22 cellular contexts compared by ENCODE assay signal in the genomic region with DNA sequence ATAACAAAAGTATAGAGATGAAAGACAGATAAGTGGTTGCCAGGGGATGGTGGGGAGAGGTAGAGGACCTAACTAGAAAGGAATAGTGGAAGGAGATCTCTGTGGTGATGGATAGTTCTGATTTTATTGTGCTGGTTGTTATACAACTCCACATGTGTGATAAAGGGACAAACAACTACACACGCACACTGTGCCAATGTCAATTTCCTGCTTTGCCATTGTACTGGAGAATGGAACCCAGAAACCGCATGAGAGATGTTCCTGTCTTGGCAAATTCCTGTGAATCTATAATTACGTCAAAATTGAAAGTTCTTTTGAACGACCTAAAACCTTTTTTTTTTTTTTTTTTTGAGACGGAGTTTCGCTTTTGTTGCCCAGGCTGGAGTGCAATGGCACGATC. TPM values are rescaled to one million over a fixed set of nuclear protein-coding genes. Genes with fewer than 3 reads are reported as not detected.
DNase-seq lines count a peak whose midpoint lies in the region; ATAC-seq lines count a peak whose summit lies in the region.
"Had no signal": no experiment of that assay in that cellular context is flagged by ENCODE, and none has a peak within 500 bp of the region (broad histone marks: within the 10 kb centered on the region; RNA-seq: fewer than 3 reads in every experiment).

No MANE protein-coding gene starts in this region.

- no peak overlapping the region for H3K9ac ChIP-seq in BLaER1

- CTCF ChIA-PET in activated CD4-positive, alpha-beta memory T cell treated with anti-CD3 and anti-CD28 coated beads for 36 hours (lab: Charles Lee), result interaction anchor here (2.2 kb wide), 1 partner anchor 11 kb away, joined by 10 read pairs; a partner anchor contains a TSS

- no peaks in the 10 kb centered on the region for H3K9me3 Mint-ChIP-seq in CD4-positive, CD25-positive, alpha-beta regulatory T cell
- no peaks in the 10 kb centered on the region for H3K9me3 Mint-ChIP-seq in activated CD4-positive, alpha-beta memory T cell treated with anti-CD3 and anti-CD28 coated beads for 36 hours

- peak in 1 of 2 donors; percentile 23 for ATAC-seq in CD4-positive, CD25-positive, alpha-beta regulatory T cell (ENCODE audit: low read depth in 2 of 2)
- no peak for ATAC-seq in GM19455 (IDR thresholded peaks at IDR 0.05; ENCODE audit: unreplicated experiment)

- peaks cover 13 to 40% (median 31%) of the 10 kb centered on the region in 4 donors for H3K4me1 Mint-ChIP-seq in CD4-positive, CD25-positive, alpha-beta regulatory T cell
- H3K4me1 Mint-ChIP-seq in activated CD4-positive, alpha-beta memory T cell treated with anti-CD3 and anti-CD28 coated beads for 36 hours (ENCODE audit: low read depth), result peaks cover 32% of the 10 kb centered on the region

- no peaks in the 10 kb centered on the region for H3K36me3 Mint-ChIP-seq in CD4-positive, CD25-positive, alpha-beta regulatory T cell
- peaks cover 49% of the 10 kb centered on the region for H3K36me3 Mint-ChIP-seq in activated CD4-positive, alpha-beta memory T cell treated with anti-CD3 and anti-CD28 coated beads for 36 hours

- intact Hi-C loops in activated CD4-positive, alpha-beta memory T cell treated with anti-CD3 and anti-CD28 coated beads for 36 hours (cut with micrococcal nuclease), result loop anchor here (1.0 to 2.0 kb wide), 2 partner anchors 20 to 31 kb away; a partner anchor contains a TSS

- H3K4me1 ChIP-seq in BLaER1, result peaks cover 29% of the 10 kb centered on the region
- peaks cover 33% of the 10 kb centered on the region for H3K4me1 ChIP-seq in CD4-positive, CD25-positive, alpha-beta regulatory T cell (ENCODE audit: control insufficient read depth, insufficient read depth, low read length, poor library complexity, severe bottlenecking)
- H3K4me1 ChIP-seq: adrenal gland, breast epithelium, Caco-2, tibial nerve had no signal

- H4K20me1 ChIP-seq in BLaER1, result no peaks in the 10 kb centered on the region

- DNase-seq in CD4-positive, CD25-positive, alpha-beta regulatory T cell, result peak in 2 of 3 donors; percentile 17 to 48
- DNase-seq in activated CD4-positive, alpha-beta memory T cell treated with anti-CD3 and anti-CD28 coated beads for 36 hours, result peak; percentile 27
- DNase-seq in dermis microvascular lymphatic vessel endothelial cell (ENCODE audit: low read depth in 2 of 2), result peak; percentile 63 to 68
- DNase-seq in KG1 (lab: John Stamatoyannopoulos, UW), result no peak
- DNase-seq in T1000 (lab: John Stamatoyannopoulos, UW), result no peak
- no peak for DNase-seq in EL
- DNase-seq: adrenal gland; Caco-2; cortex of kidney; glutamatergic neuron; mammary epithelial cell; NCI-H1930; NCI-H82; occipital lobe; SHP77; spleen; stimulated activated CD4-positive, alpha-beta T cell treated with anti-CD3 and anti-CD28 coated beads, Interleukin-4, amount 100 ng/mL, for 1 hour; stimulated activated naive CD4-positive, alpha-beta T cell treated with Interleukin-2 at 50 U/mL for 16 hours had no signal

- H3K4me3 Mint-ChIP-seq in CD4-positive, CD25-positive, alpha-beta regulatory T cell, result peak overlapping the region; percentile 59 to 88 (median 81)
- H3K4me3 Mint-ChIP-seq in activated CD4-positive, alpha-beta memory T cell treated with anti-CD3 and anti-CD28 coated beads for 36 hours, result peak overlapping the region; percentile 51

- no peak overlapping the region for H3K4me3 ChIP-seq in BLaER1
- peak overlapping the region; percentile 81 for H3K4me3 ChIP-seq in CD4-positive, CD25-positive, alpha-beta regulatory T cell (ENCODE audit: low read depth, low read length)
- H3K4me3 ChIP-seq: adrenal gland, breast epithelium, tibial nerve had no signal

- peak overlapping the region; percentile 70 for H3K4me2 ChIP-seq in BLaER1

- POLR2A ChIA-PET in activated CD4-positive, alpha-beta memory T cell treated with anti-CD3 and anti-CD28 coated beads for 36 hours (lab: Charles Lee), result interaction anchor here (1.8 to 3.0 kb wide), 4 partner anchors 9 to 32 kb away, joined by 7 to 15 read pairs (median 10); a partner anchor contains a TSS

- H3K27me3 ChIP-seq in BLaER1, result no peaks in the 10 kb centered on the region
- no peaks in the 10 kb centered on the region for H3K27me3 ChIP-seq in CD4-positive, CD25-positive, alpha-beta regulatory T cell (ENCODE audit: control insufficient read depth, insufficient read depth, low read length)

- no peaks in the 10 kb centered on the region for H3K9me3 ChIP-seq in BLaER1
- H3K9me3 ChIP-seq in CD4-positive, CD25-positive, alpha-beta regulatory T cell (ENCODE audit: control insufficient read depth in 2 of 2, low read length in 2 of 2), result no peaks in the 10 kb centered on the region
- H3K9me3 ChIP-seq: adrenal gland, breast epithelium, Caco-2, spleen, tibial nerve had no signal

- H3K36me3 ChIP-seq in BLaER1, result no peaks in the 10 kb centered on the region
- H3K36me3 ChIP-seq in CD4-positive, CD25-positive, alpha-beta regulatory T cell (ENCODE audit: control insufficient read depth, insufficient read depth, low read length), result no peaks in the 10 kb centered on the region
- H3K36me3 ChIP-seq: adrenal gland, breast epithelium, spleen, tibial nerve had no signal

- peak overlapping the region; percentile 79 to 87 (median 86) for H3K27ac Mint-ChIP-seq in CD4-positive, CD25-positive, alpha-beta regulatory T cell
- peak overlapping the region; percentile 88 for H3K27ac Mint-ChIP-seq in activated CD4-positive, alpha-beta memory T cell treated with anti-CD3 and anti-CD28 coated beads for 36 hours

- no peaks in the 10 kb centered on the region for H3K27me3 Mint-ChIP-seq in CD4-positive, CD25-positive, alpha-beta regulatory T cell
- no peaks in the 10 kb centered on the region for H3K27me3 Mint-ChIP-seq in activated CD4-positive, alpha-beta memory T cell treated with anti-CD3 and anti-CD28 coated beads for 36 hours

- H3K27ac ChIP-seq in BLaER1, result no peak overlapping the region
- H3K27ac ChIP-seq in CD4-positive, CD25-positive, alpha-beta regulatory T cell (ENCODE audit: insufficient read depth, low read length, poor library complexity, severe bottlenecking), result peak overlapping the region; percentile 83
- H3K27ac ChIP-seq: adrenal gland, breast epithelium, tibial nerve had no signal

RNA-seq across cellular contexts. Expression of a gene that starts 11.0 kb away (rescaled TPM):
- total RNA-seq in CD4-positive, CD25-positive, alpha-beta regulatory T cell, result 30.9 TPM
- polyA plus RNA-seq in CD4-positive, CD25-positive, alpha-beta regulatory T cell, result 10 to 100 TPM; 10.3 to 35.6 (median 23.0) TPM
- total RNA-seq in activated CD4-positive, alpha-beta memory T cell treated with anti-CD3 and anti-CD28 coated beads for 36 hours, result 10 to 100 TPM; 59.9 to 64.0 TPM
- total RNA-seq in dermis microvascular lymphatic vessel endothelial cell, result 0.13 TPM in 2 replicates
- total RNA-seq: mammary epithelial cell, occipital lobe had no signal
- polyA plus RNA-seq: mammary epithelial cell had no signal

RNA-seq across cellular contexts. Expression of a gene that starts 31.9 kb away (rescaled TPM):
- total RNA-seq in CD4-positive, CD25-positive, alpha-beta regulatory T cell, result 150 TPM
- polyA plus RNA-seq in CD4-positive, CD25-positive, alpha-beta regulatory T cell, result 100 to 1,000 TPM; 453 to 527 (median 478) TPM
- 100 to 1,000 TPM; 429 to 457 TPM for total RNA-seq in activated CD4-positive, alpha-beta memory T cell treated with anti-CD3 and anti-CD28 coated beads for 36 hours
- total RNA-seq in dermis microvascular lymphatic vessel endothelial cell, result 201 and 202 TPM in 2 replicates

Comparison
In these comparisons a context has a peak if more than half of its experiments do, and no peak if none do; other contexts are left out.
1. DNase-seq: peak in CD4-positive, CD25-positive, alpha-beta regulatory T cell (2 of 3), activated CD4-positive, alpha-beta memory T cell treated with anti-CD3 and anti-CD28 coated beads for 36 hours (single experiment) and dermis microvascular lymphatic vessel endothelial cell (2 of 2); none in KG1 (single experiment), T1000 (single experiment) and EL (single experiment).
2. RNA of a gene that starts 11.0 kb away (total RNA-seq): 59.9 to 64.0 TPM in activated CD4-positive, alpha-beta memory T cell treated with anti-CD3 and anti-CD28 coated beads for 36 hours and 30.9 TPM in CD4-positive, CD25-positive, alpha-beta regulatory T cell (single experiment); 0.13 TPM in dermis microvascular lymphatic vessel endothelial cell; every median in the first group is over 10 times any median in the second.